In the genomic region with DNA sequence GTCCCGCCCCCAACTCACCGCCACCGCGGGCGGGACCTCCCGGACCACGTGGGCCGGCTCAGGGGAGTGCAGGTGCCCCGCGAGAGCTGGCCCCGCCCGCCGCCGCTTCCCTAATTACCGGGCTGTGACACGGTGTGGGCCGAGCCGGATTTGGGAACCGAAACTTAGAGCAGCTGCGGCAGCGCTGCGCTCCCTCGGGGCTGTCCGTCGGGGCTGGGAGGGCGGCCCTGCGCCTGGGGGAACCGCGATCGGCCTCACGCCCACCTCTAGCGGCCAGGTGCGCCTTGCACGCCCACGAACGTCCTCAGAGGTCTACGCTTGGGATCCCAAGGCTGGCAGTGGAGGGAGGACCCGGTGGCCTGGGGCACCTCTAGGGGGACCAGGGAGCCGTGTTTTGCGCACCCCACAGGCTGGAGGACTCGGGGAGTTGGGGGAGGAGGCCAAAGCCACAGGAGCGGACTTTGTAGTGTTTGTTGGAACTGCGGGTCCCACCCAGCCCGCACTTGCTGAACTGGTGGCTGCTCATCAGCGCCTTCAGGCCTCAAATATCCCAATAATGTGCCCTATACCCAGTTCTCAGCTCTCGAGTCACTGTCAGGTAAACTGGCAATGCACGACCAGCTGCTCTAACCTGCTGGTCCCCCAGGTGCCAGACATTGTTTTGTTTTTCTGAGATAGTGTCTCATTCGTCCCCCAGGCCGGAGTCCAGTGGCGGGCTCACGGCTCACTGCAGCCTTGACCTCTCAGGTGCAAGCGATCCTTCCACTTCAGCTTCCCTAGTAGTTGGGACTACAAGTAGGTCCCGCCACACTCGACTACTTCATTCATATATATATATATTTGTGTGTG, we compare ENCODE assay signal across 3 cellular contexts.
TF ChIP-seq lines count a peak whose summit lies in the region.

No MANE protein-coding gene starts in this region.

TF ChIP-seq in GM12891, 5 proteins besides CTCF, POLR2A, EP300 and RAD21 (continued from another document):
- TF ChIP-seq POLR2AphosphoS5 (IDR thresholded peaks at IDR 0.05; ENCODE audit: low read depth, low read length), result no peak
- TF ChIP-seq POU2F2 (IDR thresholded peaks at IDR 0.05; ENCODE audit: low read depth, low read length), result peak; percentile 37; the same call in 1 of the 2 replicates
- TF ChIP-seq SPI1 (IDR thresholded peaks at IDR 0.05; ENCODE audit: low read depth, low read length), result peak; percentile 92

TF ChIP-seq in HEK293T, 16 proteins besides CTCF, POLR2A, EP300 and RAD21 (continued from another document):
- TF ChIP-seq FOXA1 (IDR thresholded peaks at IDR 0.05) (no peak), BHLHE40 (IDR thresholded peaks at IDR 0.05; ENCODE audit: borderline replicate concordance) (no peak), L3MBTL2 (conservative IDR thresholded peaks at IDR 0.05) (peak; percentile 71)

TF ChIP-seq in HepG2, 621 proteins besides CTCF, POLR2A, EP300 and RAD21 (continued from another document and continues in another):
- TF ChIP-seq, protein P1, sequence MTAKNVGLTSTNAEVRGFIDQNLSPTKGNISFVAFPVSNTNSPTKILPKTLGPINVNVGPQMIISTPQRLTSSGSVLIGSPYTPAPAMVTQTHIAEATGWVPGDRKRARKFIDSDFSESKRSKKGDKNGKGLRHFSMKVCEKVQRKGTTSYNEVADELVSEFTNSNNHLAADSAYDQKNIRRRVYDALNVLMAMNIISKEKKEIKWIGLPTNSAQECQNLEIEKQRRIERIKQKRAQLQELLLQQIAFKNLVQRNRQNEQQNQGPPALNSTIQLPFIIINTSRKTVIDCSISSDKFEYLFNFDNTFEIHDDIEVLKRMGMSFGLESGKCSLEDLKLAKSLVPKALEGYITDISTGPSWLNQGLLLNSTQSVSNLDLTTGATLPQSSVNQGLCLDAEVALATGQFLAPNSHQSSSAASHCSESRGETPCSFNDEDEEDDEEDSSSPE (CRISPR knock-in tag; IDR thresholded peaks at IDR 0.05), result peak; percentile 57
- TF ChIP-seq, protein P2, sequence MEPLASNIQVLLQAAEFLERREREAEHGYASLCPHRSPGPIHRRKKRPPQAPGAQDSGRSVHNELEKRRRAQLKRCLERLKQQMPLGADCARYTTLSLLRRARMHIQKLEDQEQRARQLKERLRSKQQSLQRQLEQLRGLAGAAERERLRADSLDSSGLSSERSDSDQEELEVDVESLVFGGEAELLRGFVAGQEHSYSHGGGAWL (CRISPR knock-in tag; IDR thresholded peaks at IDR 0.05), result peak; percentile 83; the same call in 1 of the 2 replicates
- TF ChIP-seq ZNF329 (CRISPR knock-in tag; IDR thresholded peaks at IDR 0.05; ENCODE audit: low read depth), result no peak
- no peak for TF ChIP-seq ZNF737 (CRISPR knock-in tag; IDR thresholded peaks at IDR 0.05; ENCODE audit: borderline replicate concordance)
- TF ChIP-seq HNF4A (CRISPR knock-in tag; IDR thresholded peaks at IDR 0.05), result peak; percentile 61
- TF ChIP-seq KDM6A (CRISPR knock-in tag; IDR thresholded peaks at IDR 0.05; ENCODE audit: low read depth), result no peak
- TF ChIP-seq ZNF564 (CRISPR knock-in tag; IDR thresholded peaks at IDR 0.05), result peak; percentile 41; the same call in 1 of the 2 replicates
- TF ChIP-seq, protein P3, sequence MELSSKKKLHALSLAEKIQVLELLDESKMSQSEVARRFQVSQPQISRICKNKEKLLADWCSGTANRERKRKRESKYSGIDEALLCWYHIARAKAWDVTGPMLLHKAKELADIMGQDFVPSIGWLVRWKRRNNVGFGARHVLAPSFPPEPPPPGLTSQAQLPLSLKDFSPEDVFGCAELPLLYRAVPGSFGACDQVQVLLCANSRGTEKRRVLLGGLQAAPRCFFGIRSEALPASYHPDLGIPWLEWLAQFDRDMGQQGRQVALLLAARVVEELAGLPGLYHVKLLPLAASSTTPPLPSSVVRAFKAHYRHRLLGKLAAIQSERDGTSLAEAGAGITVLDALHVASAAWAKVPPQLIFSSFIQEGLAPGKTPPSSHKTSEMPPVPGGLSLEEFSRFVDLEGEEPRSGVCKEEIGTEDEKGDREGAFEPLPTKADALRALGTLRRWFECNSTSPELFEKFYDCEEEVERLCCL (CRISPR knock-in tag; IDR thresholded peaks at IDR 0.05; ENCODE audit: borderline replicate concordance), result no peak
- no peak for TF ChIP-seq ASH2L (IDR thresholded peaks at IDR 0.05; ENCODE audit: insufficient read length, low read depth, low read length)
- TF ChIP-seq, protein P4, sequence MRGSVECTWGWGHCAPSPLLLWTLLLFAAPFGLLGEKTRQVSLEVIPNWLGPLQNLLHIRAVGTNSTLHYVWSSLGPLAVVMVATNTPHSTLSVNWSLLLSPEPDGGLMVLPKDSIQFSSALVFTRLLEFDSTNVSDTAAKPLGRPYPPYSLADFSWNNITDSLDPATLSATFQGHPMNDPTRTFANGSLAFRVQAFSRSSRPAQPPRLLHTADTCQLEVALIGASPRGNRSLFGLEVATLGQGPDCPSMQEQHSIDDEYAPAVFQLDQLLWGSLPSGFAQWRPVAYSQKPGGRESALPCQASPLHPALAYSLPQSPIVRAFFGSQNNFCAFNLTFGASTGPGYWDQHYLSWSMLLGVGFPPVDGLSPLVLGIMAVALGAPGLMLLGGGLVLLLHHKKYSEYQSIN (CRISPR knock-in tag; IDR thresholded peaks at IDR 0.05; ENCODE audit: borderline replicate concordance), result no peak
- peak; percentile 68; the same call in 1 of the 3 replicates for TF ChIP-seq MXI1 (IDR thresholded peaks at IDR 0.05; ENCODE audit: borderline replicate concordance, low read depth, low read length)
- no peak for TF ChIP-seq SMAD9 (CRISPR knock-in tag; IDR thresholded peaks at IDR 0.05)
- TF ChIP-seq XRCC5 (optimal IDR thresholded peaks at IDR 0.05; ENCODE audit: low read length), result peak; percentile 80
- TF ChIP-seq ZNF124 (CRISPR knock-in tag; IDR thresholded peaks at IDR 0.05), result peak; percentile 58
- TF ChIP-seq MTF2 (CRISPR knock-in tag; IDR thresholded peaks at IDR 0.05; ENCODE audit: borderline replicate concordance), result 0 out of 2 replicates have a peak, but pooled peaks have one; percentile 49
- no peak for TF ChIP-seq NFKB2 (CRISPR knock-in tag; IDR thresholded peaks at IDR 0.05; ENCODE audit: borderline replicate concordance)
- TF ChIP-seq, protein P5, sequence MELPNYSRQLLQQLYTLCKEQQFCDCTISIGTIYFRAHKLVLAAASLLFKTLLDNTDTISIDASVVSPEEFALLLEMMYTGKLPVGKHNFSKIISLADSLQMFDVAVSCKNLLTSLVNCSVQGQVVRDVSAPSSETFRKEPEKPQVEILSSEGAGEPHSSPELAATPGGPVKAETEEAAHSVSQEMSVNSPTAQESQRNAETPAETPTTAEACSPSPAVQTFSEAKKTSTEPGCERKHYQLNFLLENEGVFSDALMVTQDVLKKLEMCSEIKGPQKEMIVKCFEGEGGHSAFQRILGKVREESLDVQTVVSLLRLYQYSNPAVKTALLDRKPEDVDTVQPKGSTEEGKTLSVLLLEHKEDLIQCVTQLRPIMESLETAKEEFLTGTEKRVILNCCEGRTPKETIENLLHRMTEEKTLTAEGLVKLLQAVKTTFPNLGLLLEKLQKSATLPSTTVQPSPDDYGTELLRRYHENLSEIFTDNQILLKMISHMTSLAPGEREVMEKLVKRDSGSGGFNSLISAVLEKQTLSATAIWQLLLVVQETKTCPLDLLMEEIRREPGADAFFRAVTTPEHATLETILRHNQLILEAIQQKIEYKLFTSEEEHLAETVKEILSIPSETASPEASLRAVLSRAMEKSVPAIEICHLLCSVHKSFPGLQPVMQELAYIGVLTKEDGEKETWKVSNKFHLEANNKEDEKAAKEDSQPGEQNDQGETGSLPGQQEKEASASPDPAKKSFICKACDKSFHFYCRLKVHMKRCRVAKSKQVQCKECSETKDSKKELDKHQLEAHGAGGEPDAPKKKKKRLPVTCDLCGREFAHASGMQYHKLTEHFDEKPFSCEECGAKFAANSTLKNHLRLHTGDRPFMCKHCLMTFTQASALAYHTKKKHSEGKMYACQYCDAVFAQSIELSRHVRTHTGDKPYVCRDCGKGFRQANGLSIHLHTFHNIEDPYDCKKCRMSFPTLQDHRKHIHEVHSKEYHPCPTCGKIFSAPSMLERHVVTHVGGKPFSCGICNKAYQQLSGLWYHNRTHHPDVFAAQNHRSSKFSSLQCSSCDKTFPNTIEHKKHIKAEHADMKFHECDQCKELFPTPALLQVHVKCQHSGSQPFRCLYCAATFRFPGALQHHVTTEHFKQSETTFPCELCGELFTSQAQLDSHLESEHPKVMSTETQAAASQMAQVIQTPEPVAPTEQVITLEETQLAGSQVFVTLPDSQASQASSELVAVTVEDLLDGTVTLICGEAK (IDR thresholded peaks at IDR 0.05), result no peak
- TF ChIP-seq, protein P5 (CRISPR knock-in tag; IDR thresholded peaks at IDR 0.05), result no peak; the same call in 1 of the 2 replicates
- TF ChIP-seq, protein P6, sequence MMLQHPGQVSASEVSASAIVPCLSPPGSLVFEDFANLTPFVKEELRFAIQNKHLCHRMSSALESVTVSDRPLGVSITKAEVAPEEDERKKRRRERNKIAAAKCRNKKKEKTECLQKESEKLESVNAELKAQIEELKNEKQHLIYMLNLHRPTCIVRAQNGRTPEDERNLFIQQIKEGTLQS (CRISPR knock-in tag; IDR thresholded peaks at IDR 0.05), result no peak
- no peak; the same call in 1 of the 2 replicates for TF ChIP-seq ZNF33B (CRISPR knock-in tag; IDR thresholded peaks at IDR 0.05)
- no peak for TF ChIP-seq CHD2 (IDR thresholded peaks at IDR 0.05; ENCODE audit: low read depth, low read length)
- TF ChIP-seq, protein P7, sequence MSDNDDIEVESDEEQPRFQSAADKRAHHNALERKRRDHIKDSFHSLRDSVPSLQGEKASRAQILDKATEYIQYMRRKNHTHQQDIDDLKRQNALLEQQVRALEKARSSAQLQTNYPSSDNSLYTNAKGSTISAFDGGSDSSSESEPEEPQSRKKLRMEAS (IDR thresholded peaks at IDR 0.05), result peak; percentile 74
- TF ChIP-seq RARA (CRISPR knock-in tag; IDR thresholded peaks at IDR 0.05), result 0 out of 2 replicates have a peak, but pooled peaks have one; percentile 15
- peak; percentile 68; the same call in 1 of the 2 replicates for TF ChIP-seq ZNF703 (CRISPR knock-in tag; IDR thresholded peaks at IDR 0.05; ENCODE audit: borderline replicate concordance)
- 0 out of 2 replicates have a peak, but pooled peaks have one; percentile 36 for TF ChIP-seq ZNF430 (CRISPR knock-in tag; IDR thresholded peaks at IDR 0.05)
- peak; percentile 84 for TF ChIP-seq HNRNPLL (IDR thresholded peaks at IDR 0.05; ENCODE audit: low read depth, low read length, poor library complexity, severe bottlenecking)
- peak; percentile 61 for TF ChIP-seq SP4 (CRISPR knock-in tag; IDR thresholded peaks at IDR 0.05)
- peak; percentile 79 for TF ChIP-seq AGO2 (optimal IDR thresholded peaks at IDR 0.05; ENCODE audit: low read depth, low read length)
- TF ChIP-seq ZNF75D (CRISPR knock-in tag; IDR thresholded peaks at IDR 0.05; ENCODE audit: borderline replicate concordance), result peak; percentile 73; the same call in 1 of the 2 replicates
- 0 out of 2 replicates have a peak, but pooled peaks have one; percentile 69 for TF ChIP-seq ZBTB8A (CRISPR knock-in tag; IDR thresholded peaks at IDR 0.05; ENCODE audit: borderline replicate concordance, low read depth)
- TF ChIP-seq, protein P8, sequence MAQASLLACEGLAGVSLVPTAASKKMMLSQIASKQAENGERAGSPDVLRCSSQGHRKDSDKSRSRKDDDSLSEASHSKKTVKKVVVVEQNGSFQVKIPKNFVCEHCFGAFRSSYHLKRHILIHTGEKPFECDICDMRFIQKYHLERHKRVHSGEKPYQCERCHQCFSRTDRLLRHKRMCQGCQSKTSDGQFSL (CRISPR knock-in tag; IDR thresholded peaks at IDR 0.05), result 0 out of 2 replicates have a peak, but pooled peaks have one; percentile 1
- TF ChIP-seq, protein P9, sequence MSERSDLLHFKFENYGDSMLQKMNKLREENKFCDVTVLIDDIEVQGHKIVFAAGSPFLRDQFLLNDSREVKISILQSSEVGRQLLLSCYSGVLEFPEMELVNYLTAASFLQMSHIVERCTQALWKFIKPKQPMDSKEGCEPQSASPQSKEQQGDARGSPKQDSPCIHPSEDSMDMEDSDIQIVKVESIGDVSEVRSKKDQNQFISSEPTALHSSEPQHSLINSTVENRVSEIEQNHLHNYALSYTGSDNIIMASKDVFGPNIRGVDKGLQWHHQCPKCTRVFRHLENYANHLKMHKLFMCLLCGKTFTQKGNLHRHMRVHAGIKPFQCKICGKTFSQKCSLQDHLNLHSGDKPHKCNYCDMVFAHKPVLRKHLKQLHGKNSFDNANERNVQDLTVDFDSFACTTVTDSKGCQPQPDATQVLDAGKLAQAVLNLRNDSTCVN (CRISPR knock-in tag; IDR thresholded peaks at IDR 0.05; ENCODE audit: borderline replicate concordance), result 0 out of 2 replicates have a peak, but pooled peaks have one; percentile 21
- TF ChIP-seq ONECUT2 (CRISPR knock-in tag; IDR thresholded peaks at IDR 0.05), result no peak
- TF ChIP-seq ZNF205 (CRISPR knock-in tag; IDR thresholded peaks at IDR 0.05), result no peak
- TF ChIP-seq, protein P10, sequence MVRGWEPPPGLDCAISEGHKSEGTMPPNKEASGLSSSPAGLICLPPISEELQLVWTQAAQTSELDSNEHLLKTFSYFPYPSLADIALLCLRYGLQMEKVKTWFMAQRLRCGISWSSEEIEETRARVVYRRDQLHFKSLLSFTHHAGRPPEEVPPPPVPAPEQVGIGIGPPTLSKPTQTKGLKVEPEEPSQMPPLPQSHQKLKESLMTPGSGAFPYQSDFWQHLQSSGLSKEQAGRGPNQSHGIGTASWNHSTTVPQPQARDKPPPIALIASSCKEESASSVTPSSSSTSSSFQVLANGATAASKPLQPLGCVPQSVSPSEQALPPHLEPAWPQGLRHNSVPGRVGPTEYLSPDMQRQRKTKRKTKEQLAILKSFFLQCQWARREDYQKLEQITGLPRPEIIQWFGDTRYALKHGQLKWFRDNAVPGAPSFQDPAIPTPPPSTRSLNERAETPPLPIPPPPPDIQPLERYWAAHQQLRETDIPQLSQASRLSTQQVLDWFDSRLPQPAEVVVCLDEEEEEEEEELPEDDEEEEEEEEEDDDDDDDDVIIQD (CRISPR knock-in tag; IDR thresholded peaks at IDR 0.05; ENCODE audit: low read depth), result 0 out of 2 replicates have a peak, but pooled peaks have one; percentile 38
- TF ChIP-seq PRMT3 (CRISPR knock-in tag; IDR thresholded peaks at IDR 0.05; ENCODE audit: borderline replicate concordance, low read depth), result 0 out of 2 replicates have a peak, but pooled peaks have one; percentile 6
